ENCODE assay signal across 11 cellular contexts in genomic region chr11:72719144-72719543, GRCh38. TPM values are rescaled to one million over a fixed set of nuclear protein-coding genes. Genes with fewer than 3 reads are reported as not detected.
DNase-seq lines count a peak whose midpoint lies in the region; ATAC-seq and TF ChIP-seq lines count a peak whose summit lies in the region.
"Had no signal": no experiment of that assay in that cellular context is flagged by ENCODE, and none has a peak within 500 bp of the region (broad histone marks: within the 10 kb centered on the region; RNA-seq: fewer than 3 reads in every experiment).

No MANE protein-coding gene starts in this region.

- H3K27me3 ChIP-seq in spleen (replicated peaks in 1 of 7), result no peaks in the 10 kb centered on the region

- WGBS in spleen, 5 donors, result 10 to 40% (median 26%) methylated on average over 2 of the region's 2 CpGs

- H3K36me3 ChIP-seq in spleen, result peaks cover 0 to 87% (median 23%) of the 10 kb centered on the region in 6 donors

- peaks cover 44 to 100% (median 90%) of the 10 kb centered on the region in 6 donors for H3K4me1 ChIP-seq in spleen

- H3K4me1 Mint-ChIP-seq in activated CD4-positive, alpha-beta T cell treated with anti-CD3 and anti-CD28 coated beads, Interleukin-2, amount 10 ng/mL, durations not matched to agents 24 days and 14 days, result peaks cover 48% of the 10 kb centered on the region
- peaks cover 52% of the 10 kb centered on the region for H3K4me1 Mint-ChIP-seq in activated T-helper 1 cell treated with anti-CD3 and anti-CD28 coated beads, Interleukin-12 subunit alpha, Interleukin-12 subunit beta, Interleukin-2, Interleukin-4 antibody, amounts not matched to agents 30 ng/mL and 10 ng/mL and 1 ng/mL, durations not matched to agents 14 hours and 24 hours and 36 hours (ENCODE audit: low read depth)

- peak; percentile 48 for ATAC-seq in left ventricle myocardium superior
- no peak for ATAC-seq in GM21723 (IDR thresholded peaks at IDR 0.05; ENCODE audit: unreplicated experiment)
- ATAC-seq: activated CD4-positive, alpha-beta T cell treated with anti-CD3 and anti-CD28 coated beads for 36 hours had no signal

- no peak for TF ChIP-seq CTCF in spleen (IDR thresholded peaks at IDR 0.05 in 8 of 11, conservative IDR thresholded peaks at IDR 0.05 in 3 of 11)

- peak overlapping the region in 3 of 8 donors; percentile 61 to 81 (median 71) for H3K4me3 ChIP-seq in spleen

- peaks cover 15% of the 10 kb centered on the region for H3K36me3 Mint-ChIP-seq in activated CD4-positive, alpha-beta T cell treated with anti-CD3 and anti-CD28 coated beads, Interleukin-2, amount 10 ng/mL, durations not matched to agents 24 days and 14 days (ENCODE audit: low read depth)
- H3K36me3 Mint-ChIP-seq in activated T-helper 1 cell treated with anti-CD3 and anti-CD28 coated beads, Interleukin-12 subunit alpha, Interleukin-12 subunit beta, Interleukin-2, Interleukin-4 antibody, amounts not matched to agents 30 ng/mL and 10 ng/mL and 1 ng/mL, durations not matched to agents 14 hours and 24 hours and 36 hours (ENCODE audit: low read depth), result peaks cover 10% of the 10 kb centered on the region

- H3K9me3 ChIP-seq in spleen, result no peaks in the 10 kb centered on the region

- H3K9me3 Mint-ChIP-seq in activated CD4-positive, alpha-beta T cell treated with anti-CD3 and anti-CD28 coated beads, Interleukin-2, amount 10 ng/mL, durations not matched to agents 24 days and 14 days, result no peaks in the 10 kb centered on the region
- H3K9me3 Mint-ChIP-seq in activated T-helper 1 cell treated with anti-CD3 and anti-CD28 coated beads, Interleukin-12 subunit alpha, Interleukin-12 subunit beta, Interleukin-2, Interleukin-4 antibody, amounts not matched to agents 30 ng/mL and 10 ng/mL and 1 ng/mL, durations not matched to agents 14 hours and 24 hours and 36 hours, result no peaks in the 10 kb centered on the region

- TF ChIP-seq POLR2A in spleen (IDR thresholded peaks at IDR 0.05), result no peak

- no peak overlapping the region for H3K4me3 Mint-ChIP-seq in activated CD4-positive, alpha-beta T cell treated with anti-CD3 and anti-CD28 coated beads, Interleukin-2, amount 10 ng/mL, durations not matched to agents 24 days and 14 days
- H3K4me3 Mint-ChIP-seq in activated T-helper 1 cell treated with anti-CD3 and anti-CD28 coated beads, Interleukin-12 subunit alpha, Interleukin-12 subunit beta, Interleukin-2, Interleukin-4 antibody, amounts not matched to agents 30 ng/mL and 10 ng/mL and 1 ng/mL, durations not matched to agents 14 hours and 24 hours and 36 hours, result peak overlapping the region; percentile 94

- DNase-seq in activated CD4-positive, alpha-beta T cell treated with anti-CD3 and anti-CD28 coated beads, Interleukin-2, amount 10 ng/mL, durations not matched to agents 24 days and 14 days, result no peak
- no peak for DNase-seq in activated CD4-positive, alpha-beta T cell treated with anti-CD3 and anti-CD28 coated beads, Interleukin-2, amount 50 U/mL, for 4 hours
- DNase-seq in activated T-helper 1 cell treated with anti-CD3 and anti-CD28 coated beads, Interleukin-12 subunit alpha, Interleukin-12 subunit beta, Interleukin-2, Interleukin-4 antibody, amounts not matched to agents 30 ng/mL and 10 ng/mL and 1 ng/mL, durations not matched to agents 14 hours and 24 hours and 36 hours (ENCODE audit: low spot score), result no peak
- DNase-seq in left ventricle myocardium superior, result peak; percentile 77
- DNase-seq in spleen, result no peak
- no peak for DNase-seq in foreskin melanocyte
- no peak for DNase-seq in NCI-H510A (lab: John Stamatoyannopoulos, UW)
- DNase-seq: activated CD4-positive, alpha-beta T cell treated with anti-CD3 and anti-CD28 coated beads for 36 hours; effector memory CD4-positive, alpha-beta T cell; NCI-H69 had no signal

- intact Hi-C loops in activated CD4-positive, alpha-beta T cell treated with anti-CD3 and anti-CD28 coated beads, Interleukin-2, amount 10 ng/mL, durations not matched to agents 24 days and 14 days (cut with micrococcal nuclease), result no loop called here
- intact Hi-C loops in activated T-helper 1 cell treated with anti-CD3 and anti-CD28 coated beads, Interleukin-12 subunit alpha, Interleukin-12 subunit beta, Interleukin-2, Interleukin-4 antibody, amounts not matched to agents 30 ng/mL and 10 ng/mL and 1 ng/mL, durations not matched to agents 14 hours and 24 hours and 36 hours (cut with micrococcal nuclease), result no loop called here
- intact Hi-C loops in left ventricle myocardium superior (cut with micrococcal nuclease), result no loop called here
- intact Hi-C loops in spleen (cut with DNase I; ENCODE audit: low total_unique reads), result no loop called here

- H3K27me3 Mint-ChIP-seq in activated CD4-positive, alpha-beta T cell treated with anti-CD3 and anti-CD28 coated beads, Interleukin-2, amount 10 ng/mL, durations not matched to agents 24 days and 14 days, result no peaks in the 10 kb centered on the region
- H3K27me3 Mint-ChIP-seq in activated T-helper 1 cell treated with anti-CD3 and anti-CD28 coated beads, Interleukin-12 subunit alpha, Interleukin-12 subunit beta, Interleukin-2, Interleukin-4 antibody, amounts not matched to agents 30 ng/mL and 10 ng/mL and 1 ng/mL, durations not matched to agents 14 hours and 24 hours and 36 hours (ENCODE audit: insufficient read depth), result no peaks in the 10 kb centered on the region
- H3K27me3 Mint-ChIP-seq: activated CD4-positive, alpha-beta T cell treated with anti-CD3 and anti-CD28 coated beads for 36 hours had no signal

- peak overlapping the region; percentile 94 for H3K27ac Mint-ChIP-seq in activated CD4-positive, alpha-beta T cell treated with anti-CD3 and anti-CD28 coated beads, Interleukin-2, amount 10 ng/mL, durations not matched to agents 24 days and 14 days
- H3K27ac Mint-ChIP-seq in activated T-helper 1 cell treated with anti-CD3 and anti-CD28 coated beads, Interleukin-12 subunit alpha, Interleukin-12 subunit beta, Interleukin-2, Interleukin-4 antibody, amounts not matched to agents 30 ng/mL and 10 ng/mL and 1 ng/mL, durations not matched to agents 14 hours and 24 hours and 36 hours, result no peak overlapping the region

- H3K27ac ChIP-seq in spleen, result peak overlapping the region in 5 of 8 donors; percentile 43 to 97 (median 92)

RNA-seq across cellular contexts. Expression of gene ARAP1, which starts 33.1 kb away (rescaled TPM):
- total RNA-seq in activated CD4-positive, alpha-beta T cell treated with anti-CD3 and anti-CD28 coated beads, Interleukin-2, amount 10 ng/mL, durations not matched to agents 24 days and 14 days, result 76.9 and 81.5 TPM in 2 replicates
- 78.8 and 88.6 TPM in 2 replicates for total RNA-seq in activated T-helper 1 cell treated with anti-CD3 and anti-CD28 coated beads, Interleukin-12 subunit alpha, Interleukin-12 subunit beta, Interleukin-2, Interleukin-4 antibody, amounts not matched to agents 30 ng/mL and 10 ng/mL and 1 ng/mL, durations not matched to agents 14 hours and 24 hours and 36 hours
- total RNA-seq in left ventricle myocardium superior, result 58.9 TPM
- total RNA-seq in spleen, result 100 to 1,000 TPM; 248 to 365 (median 278) TPM
- polyA plus RNA-seq in spleen, result 100 to 1,000 TPM in 2 of 3 donors, 10 to 100 TPM in 1; 76.7 to 176 (median 127) TPM

RNA-seq across cellular contexts. Expression of gene PDE2A, which starts 44.9 kb away (rescaled TPM):
- total RNA-seq in activated CD4-positive, alpha-beta T cell treated with anti-CD3 and anti-CD28 coated beads, Interleukin-2, amount 10 ng/mL, durations not matched to agents 24 days and 14 days, result 0.33 and 0.43 TPM in 2 replicates
- total RNA-seq in activated T-helper 1 cell treated with anti-CD3 and anti-CD28 coated beads, Interleukin-12 subunit alpha, Interleukin-12 subunit beta, Interleukin-2, Interleukin-4 antibody, amounts not matched to agents 30 ng/mL and 10 ng/mL and 1 ng/mL, durations not matched to agents 14 hours and 24 hours and 36 hours, result 0.57 and 0.64 TPM in 2 replicates
- total RNA-seq in left ventricle myocardium superior (30.0 TPM), spleen (100 to 1,000 TPM; 244 to 584 (median 346) TPM)
- polyA plus RNA-seq in spleen, result 100 to 1,000 TPM in 1 of 3 donors, 10 to 100 TPM in 2; 58.2 to 158 (median 72.8) TPM

Comparison
In these comparisons a context has a peak if more than half of its experiments do, and no peak if none do; other contexts are left out.
1. RNA of gene PDE2A, which starts 44.9 kb away (total RNA-seq): 244 to 584 TPM in spleen and 30.0 TPM in left ventricle myocardium superior (single experiment); 0.57 to 0.64 TPM in activated T-helper 1 cell treated with anti-CD3 and anti-CD28 coated beads, Interleukin-12 subunit alpha, Interleukin-12 subunit beta, Interleukin-2, Interleukin-4 antibody, amounts not matched to agents 30 ng/mL and 10 ng/mL and 1 ng/mL, durations not matched to agents 14 hours and 24 hours and 36 hours and 0.33 to 0.43 TPM in activated CD4-positive, alpha-beta T cell treated with anti-CD3 and anti-CD28 coated beads, Interleukin-2, amount 10 ng/mL, durations not matched to agents 24 days and 14 days; every median in the first group is over 10 times any median in the second.